Comparison of ENCODE assay signal across 8 cellular contexts in genomic region chr1:226912587-226913176, GRCh38. TPM values are rescaled to one million over a fixed set of nuclear protein-coding genes. Genes with fewer than 3 reads are reported as not detected.
DNase-seq lines count a peak whose midpoint lies in the region; ATAC-seq and TF ChIP-seq lines count a peak whose summit lies in the region.

No MANE protein-coding gene starts in this region.

- POLR2A ChIA-PET in WTC11 (lab: Charles Lee): no interaction called here

- H3K4me3 Mint-ChIP-seq in WTC11: no peak overlapping the region
- H3K4me3 Mint-ChIP-seq in stimulated activated naive CD8-positive, alpha-beta T cell treated with anti-CD3 and anti-CD28 coated beads, Interleukin-15, amount 100 ng/mL, for 72 hours: no peak overlapping the region

- H3K9me3 Mint-ChIP-seq in WTC11: no peaks in the 10 kb centered on the region
- H3K9me3 Mint-ChIP-seq in stimulated activated naive CD8-positive, alpha-beta T cell treated with anti-CD3 and anti-CD28 coated beads, Interleukin-15, amount 100 ng/mL, for 72 hours: no peaks in the 10 kb centered on the region

- no peak overlapping the region for H3K27ac Mint-ChIP-seq in WTC11
- H3K27ac Mint-ChIP-seq in stimulated activated naive CD8-positive, alpha-beta T cell treated with anti-CD3 and anti-CD28 coated beads, Interleukin-15, amount 100 ng/mL, for 72 hours: no peak overlapping the region

- no peaks in the 10 kb centered on the region for H3K27me3 Mint-ChIP-seq in WTC11 (ENCODE audit: low read depth)
- no peaks in the 10 kb centered on the region for H3K27me3 Mint-ChIP-seq in stimulated activated naive CD8-positive, alpha-beta T cell treated with anti-CD3 and anti-CD28 coated beads, Interleukin-15, amount 100 ng/mL, for 72 hours

- H3K36me3 Mint-ChIP-seq in WTC11: no peaks in the 10 kb centered on the region

- CTCF ChIA-PET in WTC11 (lab: Charles Lee): interaction anchor here (0.6 to 2.1 kb wide), 18 partner anchors 10 to 1041 kb away, joined by 3 to 12 read pairs (median 4); partner anchors contain the start of gene COQ8A

- DNase-seq in activated gamma-delta T cell treated with Interleukin-2 at 50 U/mL for 16 hours (peak; percentile 35), activated gamma-delta T cell (lab: John Stamatoyannopoulos, UW) (no peak), WTC11 (ENCODE audit: low spot score) (peak; percentile 84), dermis microvascular lymphatic vessel endothelial cell (ENCODE audit: low read depth in 2 of 2) (peak; percentile 28 to 51), medulla oblongata (ENCODE audit: extremely low spot score) (peak; percentile 56)
- DNase-seq in stimulated activated naive CD8-positive, alpha-beta T cell treated with anti-CD3 and anti-CD28 coated beads, Interleukin-15, amount 100 ng/mL, for 72 hours: peak; percentile 44 to 57
- DNase-seq in activated CD4-positive, CD25-positive, alpha-beta regulatory T cell treated with anti-CD3 and anti-CD28 coated beads, Interleukin-2, amount 50 U/mL, for 72 hours: no peak

- ATAC-seq in HG03432 (IDR thresholded peaks at IDR 0.05; ENCODE audit: unreplicated experiment) (peak; percentile 71), WTC11 (peak; percentile 97)
- peak; percentile 84 for ATAC-seq in stimulated activated naive CD8-positive, alpha-beta T cell treated with anti-CD3 and anti-CD28 coated beads, Interleukin-15, amount 100 ng/mL, for 72 hours

- no peak; the same call in 1 of the 2 replicates for TF ChIP-seq CTCF in WTC11 (IDR thresholded peaks at IDR 0.05)

- H3K4me1 Mint-ChIP-seq in WTC11: peaks cover 5% of the 10 kb centered on the region; the same call in 1 of the 2 replicates
- no peaks in the 10 kb centered on the region for H3K4me1 Mint-ChIP-seq in stimulated activated naive CD8-positive, alpha-beta T cell treated with anti-CD3 and anti-CD28 coated beads, Interleukin-15, amount 100 ng/mL, for 72 hours

TF ChIP-seq in WTC11, 78 proteins besides CTCF, POLR2A, EP300 and RAD21:
- TF ChIP-seq ATF2 (CRISPR knock-in tag; IDR thresholded peaks at IDR 0.05; ENCODE audit: borderline replicate concordance, low read depth) (no peak), ZNF232 (CRISPR knock-in tag; IDR thresholded peaks at IDR 0.05) (0 out of 2 replicates have a peak, but pooled peaks have one; percentile 35), NFE2L1 (CRISPR knock-in tag; IDR thresholded peaks at IDR 0.05) (no peak), CREM (CRISPR knock-in tag; IDR thresholded peaks at IDR 0.05) (0 out of 2 replicates have a peak, but pooled peaks have one; percentile 39), ZNF423 (CRISPR knock-in tag; IDR thresholded peaks at IDR 0.05) (no peak)

RNA-seq across cellular contexts. Expression of gene COQ8A, which starts 27.4 kb away (rescaled TPM):
- total RNA-seq in WTC11 (2021): 39.4 to 41.1 TPM (median 40.8 TPM) in 3 replicates
- total RNA-seq in dermis microvascular lymphatic vessel endothelial cell: 20.7 and 26.7 TPM in 2 replicates

RNA-seq across cellular contexts. Expression of gene PSEN2, which starts 42.3 kb away (rescaled TPM):
- total RNA-seq in WTC11 (2021) (18.4 to 23.5 TPM (median 23.4 TPM) in 3 replicates), dermis microvascular lymphatic vessel endothelial cell (42.7 and 74.5 TPM in 2 replicates)

Comparison
In these comparisons a context has a peak if more than half of its experiments do, and no peak if none do; other contexts are left out.
1. DNase-seq: peak in activated gamma-delta T cell treated with Interleukin-2 at 50 U/mL for 16 hours (single experiment), WTC11 (single experiment), dermis microvascular lymphatic vessel endothelial cell (2 of 2), medulla oblongata (single experiment) and stimulated activated naive CD8-positive, alpha-beta T cell treated with anti-CD3 and anti-CD28 coated beads, Interleukin-15, amount 100 ng/mL, for 72 hours (2 of 2); none in activated gamma-delta T cell (single experiment) and activated CD4-positive, CD25-positive, alpha-beta regulatory T cell treated with anti-CD3 and anti-CD28 coated beads, Interleukin-2, amount 50 U/mL, for 72 hours (single experiment).
2. Peak in every context shown above with its lines, with median percentiles within 50 percentile points of each other: ATAC-seq.